ENCODE assay signal across 22 cellular contexts in the genomic region with DNA sequence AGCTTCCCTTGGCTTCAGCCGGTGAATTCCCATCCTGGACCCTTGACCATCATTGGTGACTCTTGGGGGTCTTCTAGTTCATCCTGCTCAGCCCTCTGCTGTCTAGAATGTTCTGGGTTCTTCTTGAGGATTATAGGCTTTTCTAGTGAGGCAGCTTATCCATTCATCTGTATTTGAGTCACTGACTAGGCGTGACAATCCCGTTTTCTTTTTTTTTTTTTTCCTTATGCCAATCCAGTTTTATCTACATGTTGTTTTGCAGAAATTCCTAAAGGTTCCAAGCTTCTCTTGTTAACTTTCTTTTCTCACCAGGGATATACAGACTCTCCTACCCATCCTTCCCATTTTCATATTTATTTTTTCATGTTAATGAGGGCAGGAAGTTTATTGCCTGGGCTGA.
"Had no signal": no experiment of that assay in that cellular context is flagged by ENCODE, and none has a peak within 500 bp of the region (broad histone marks: within the 10 kb centered on the region; RNA-seq: fewer than 3 reads in every experiment).

No MANE protein-coding gene starts in this region.

- H3K27me3 ChIP-seq: breast epithelium, esophagus squamous epithelium, spleen, tibial artery, uterus had no signal

- H3K36me3 ChIP-seq: breast epithelium, uterus had no signal

- H3K27ac ChIP-seq: breast epithelium, psoas muscle, spleen, uterus had no signal

- H3K9me3 ChIP-seq: breast epithelium, esophagus squamous epithelium, psoas muscle, spleen, tibial artery, uterus had no signal

- H3K27ac Mint-ChIP-seq: activated CD4-positive, alpha-beta memory T cell treated with anti-CD3 and anti-CD28 coated beads, Interleukin-2, amount 10 ng/mL, durations not matched to agents 7 days and 5 days; activated CD8-positive, alpha-beta memory T cell treated with anti-CD3 and anti-CD28 coated beads, Interleukin-2, amount 10 ng/mL, durations not matched to agents 7 days and 5 days; T-helper 2 cell treated with Interferon-gamma antibody and Interleukin-4, amounts not matched to agents 5 μg/mL and 100 μg/mL, for 36 hours had no signal

- H3K4me3 ChIP-seq: breast epithelium, esophagus squamous epithelium, psoas muscle, spleen, tibial artery, uterus had no signal

- H3K4me3 Mint-ChIP-seq: activated CD4-positive, alpha-beta memory T cell treated with anti-CD3 and anti-CD28 coated beads, Interleukin-2, amount 10 ng/mL, durations not matched to agents 7 days and 5 days; activated CD8-positive, alpha-beta memory T cell treated with anti-CD3 and anti-CD28 coated beads, Interleukin-2, amount 10 ng/mL, durations not matched to agents 7 days and 5 days; naive thymus-derived CD8-positive, alpha-beta T cell; stimulated activated naive B cell treated with anti-CD40 and anti-IgM and Interleukin-4, amounts not matched to agents 10 μg/mL and 1 μg/mL and 100 μg/mL, for 72 hours; T-helper 2 cell treated with Interferon-gamma antibody and Interleukin-4, amounts not matched to agents 5 μg/mL and 100 μg/mL, for 36 hours; WTC11 had no signal

- H3K27me3 Mint-ChIP-seq: activated CD4-positive, alpha-beta memory T cell treated with anti-CD3 and anti-CD28 coated beads, Interleukin-2, amount 10 ng/mL, durations not matched to agents 7 days and 5 days; activated CD8-positive, alpha-beta memory T cell treated with anti-CD3 and anti-CD28 coated beads, Interleukin-2, amount 10 ng/mL, durations not matched to agents 7 days and 5 days; naive thymus-derived CD8-positive, alpha-beta T cell; stimulated activated naive B cell treated with anti-CD40 and anti-IgM and Interleukin-4, amounts not matched to agents 10 μg/mL and 1 μg/mL and 100 μg/mL, for 72 hours had no signal

- FAIRE-seq: astrocyte, islet of Langerhans had no signal

- H3K4me1 ChIP-seq: uterus had no signal

- H3K9me3 Mint-ChIP-seq: activated CD4-positive, alpha-beta memory T cell treated with anti-CD3 and anti-CD28 coated beads, Interleukin-2, amount 10 ng/mL, durations not matched to agents 7 days and 5 days; naive thymus-derived CD8-positive, alpha-beta T cell; stimulated activated naive B cell treated with anti-CD40 and anti-IgM and Interleukin-4, amounts not matched to agents 10 μg/mL and 1 μg/mL and 100 μg/mL, for 72 hours; T-helper 2 cell treated with Interferon-gamma antibody and Interleukin-4, amounts not matched to agents 5 μg/mL and 100 μg/mL, for 36 hours; WTC11 had no signal

- DNase-seq: activated CD4-positive, alpha-beta memory T cell treated with anti-CD3 and anti-CD28 coated beads, Interleukin-2, amount 10 ng/mL, durations not matched to agents 7 days and 5 days; activated CD4-positive, alpha-beta T cell treated with anti-CD3 and anti-CD28 coated beads for 48 hours; activated CD8-positive, alpha-beta memory T cell treated with anti-CD3 and anti-CD28 coated beads, Interleukin-2, amount 10 ng/mL, durations not matched to agents 7 days and 5 days; activated effector memory CD4-positive, alpha-beta T cell treated with Interleukin-2 at 50 U/mL for 16 hours; activated naive CD4-positive, alpha-beta T cell treated with anti-CD3 and anti-CD28 coated beads, Interleukin-2, amount 50 U/mL, for 16 hours; effector CD4-positive, alpha-beta T cell; esophagus squamous epithelium; hippocampal formation; left cardiac atrium; mesendoderm; naive thymus-derived CD8-positive, alpha-beta T cell; psoas muscle; stimulated activated CD4-positive, alpha-beta T cell treated with anti-CD3 and anti-CD28 coated beads, Interleukin-4, amount 100 ng/mL, for 4 hours; stimulated activated naive B cell treated with anti-CD40 and anti-IgM and Interleukin-4, amounts not matched to agents 10 μg/mL and 1 μg/mL and 100 μg/mL, for 72 hours; tibial artery; uterus had no signal
